In the genomic region with DNA sequence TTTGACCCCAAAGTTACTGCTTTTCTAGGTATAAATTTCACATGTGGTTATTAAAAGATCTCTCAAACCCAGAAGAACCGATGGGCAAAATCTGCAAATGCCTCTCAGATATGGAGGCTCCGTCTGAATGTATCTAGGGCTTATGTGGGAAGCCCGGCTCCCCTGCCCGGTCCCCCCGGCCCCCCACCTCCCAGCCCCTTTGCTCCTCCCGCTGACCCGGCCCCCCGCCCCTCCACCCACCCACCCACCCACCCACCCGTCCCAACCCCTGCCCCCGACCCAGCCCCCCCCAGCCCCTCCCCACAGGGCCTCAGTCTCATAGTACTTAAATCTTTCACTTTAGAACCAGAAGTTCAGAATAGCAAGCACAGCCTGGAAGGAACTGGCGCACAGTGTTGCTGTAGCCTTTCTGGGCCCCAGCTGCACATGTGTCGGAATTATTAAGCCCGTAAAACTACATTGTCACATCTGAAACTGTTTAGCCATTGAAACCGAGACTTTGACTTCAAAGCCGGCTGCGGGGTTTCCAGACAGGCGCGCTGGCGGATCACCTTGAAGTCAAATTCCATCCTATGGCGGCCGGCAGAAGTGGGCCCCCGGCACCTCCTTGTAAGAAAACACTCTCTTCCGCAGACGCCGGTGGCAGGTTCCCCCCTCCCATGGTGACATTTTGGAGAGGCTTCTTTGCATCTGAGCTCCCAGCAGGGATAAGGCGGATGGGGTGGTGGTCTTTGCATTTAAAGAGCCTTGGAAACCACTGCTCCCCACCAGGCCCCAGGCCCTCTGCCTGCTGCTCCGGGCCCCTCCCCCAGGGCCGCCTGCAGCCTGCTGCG, we compare ENCODE assay signal across 2 cellular contexts.
TF ChIP-seq lines count a peak whose summit lies in the region.

No MANE protein-coding gene starts in this region.

TF ChIP-seq in HEK293, 187 proteins besides CTCF, POLR2A, EP300 and RAD21:
- no peak for TF ChIP-seq ZNF792 (tag by site-specific recombination; IDR thresholded peaks at IDR 0.05)
- no peak for TF ChIP-seq ZNF302 (tag by site-specific recombination; IDR thresholded peaks at IDR 0.05; ENCODE audit: low read depth)
- TF ChIP-seq TCF7L2 (IDR thresholded peaks at IDR 0.05; ENCODE audit: borderline replicate concordance, low read depth, low read length): 0 out of 2 replicates have a peak, but pooled peaks have one; percentile 48
- no peak for TF ChIP-seq ZNF174 (tag by site-specific recombination; IDR thresholded peaks at IDR 0.05)
- TF ChIP-seq ZBTB26 (tag by site-specific recombination; optimal IDR thresholded peaks at IDR 0.05): no peak
- TF ChIP-seq ZIC2 (tag by site-specific recombination; IDR thresholded peaks at IDR 0.05): peak; percentile 27; the same call in 1 of the 2 replicates
- TF ChIP-seq ZNF324 (tag by site-specific recombination; IDR thresholded peaks at IDR 0.05): no peak
- peak; percentile 56 for TF ChIP-seq ZBTB8A (tag by site-specific recombination; IDR thresholded peaks at IDR 0.05)
- TF ChIP-seq ZNF341 (tag by site-specific recombination; IDR thresholded peaks at IDR 0.05; ENCODE audit: low read depth): peak; percentile 70; the same call in 1 of the 2 replicates
- TF ChIP-seq, protein P1, sequence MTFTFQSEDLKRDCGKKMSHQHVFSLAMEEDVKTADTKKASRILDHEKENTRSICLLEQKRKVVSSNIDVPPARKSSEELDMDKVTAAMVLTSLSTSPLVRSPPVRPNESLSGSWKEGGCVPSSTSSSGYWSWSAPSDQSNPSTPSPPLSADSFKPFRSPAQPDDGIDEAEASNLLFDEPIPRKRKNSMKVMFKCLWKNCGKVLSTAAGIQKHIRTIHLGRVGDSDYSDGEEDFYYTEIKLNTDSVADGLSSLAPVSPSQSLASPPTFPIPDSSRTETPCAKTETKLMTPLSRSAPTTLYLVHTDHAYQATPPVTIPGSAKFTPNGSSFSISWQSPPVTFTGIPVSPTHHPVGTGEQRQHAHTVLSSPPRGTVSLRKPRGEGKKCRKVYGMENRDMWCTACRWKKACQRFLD (tag by site-specific recombination; IDR thresholded peaks at IDR 0.05): no peak
- no peak for TF ChIP-seq ZNF785 (tag by site-specific recombination; IDR thresholded peaks at IDR 0.05)
- TF ChIP-seq ZNF600 (tag by site-specific recombination; IDR thresholded peaks at IDR 0.05): peak; percentile 83

TF ChIP-seq in GM12878, 131 proteins besides CTCF, POLR2A, EP300 and RAD21:
- TF ChIP-seq TCF7 (IDR thresholded peaks at IDR 0.05; ENCODE audit: borderline replicate concordance): peak; percentile 62; the same call in 1 of the 2 replicates
- no peak for TF ChIP-seq RELB (IDR thresholded peaks at IDR 0.05; ENCODE audit: low read depth)
